Comparison of ENCODE assay signal across 22 cellular contexts in genomic region chr4:7839856-7840255, GRCh38.
"Had no signal": no experiment of that assay in that cellular context is flagged by ENCODE, and none has a peak within 500 bp of the region (broad histone marks: within the 10 kb centered on the region; RNA-seq: fewer than 3 reads in every experiment).

No MANE protein-coding gene starts in this region.

- ATAC-seq: activated CD4-positive, CD25-positive, alpha-beta regulatory T cell treated with anti-CD3 and anti-CD28 coated beads, Interleukin-2, amount 50 U/mL, for 24 hours; left ventricle myocardium superior; mucosa of descending colon; pancreas had no signal

- H3K9me3 ChIP-seq: esophagus squamous epithelium, mucosa of descending colon, pancreas, prostate gland, spleen, tibial nerve had no signal

- H3K27ac ChIP-seq: epithelial cell of prostate, esophagus squamous epithelium, pancreas, prostate gland, spleen, tibial nerve, VCaP had no signal

- DNase-seq: activated CD4-positive, alpha-beta T cell treated with anti-CD3 and anti-CD28 coated beads for 48 hours; activated CD4-positive, alpha-beta T cell treated with anti-CD3 and anti-CD28 coated beads, Interleukin-2, amount 50 U/mL, for 48 hours; activated CD8-positive, alpha-beta memory T cell treated with anti-CD3 and anti-CD28 coated beads for 24 hours; activated effector memory CD4-positive, alpha-beta T cell treated with anti-CD3 and anti-CD28 coated beads, Interleukin-2, amount 50 U/mL, for 16 hours; activated naive CD4-positive, alpha-beta T cell treated with anti-CD3 and anti-CD28 coated beads, Interleukin-2, amount 10 ng/mL, durations not matched to agents 7 days and 5 days; activated naive CD8-positive, alpha-beta T cell treated with anti-CD3 and anti-CD28 coated beads, Interleukin-2, amount 10 ng/mL, durations not matched to agents 7 days and 5 days; amygdala; dermis blood vessel endothelial cell; effector CD4-positive, alpha-beta T cell; esophagus squamous epithelium; left ventricle myocardium superior; mucosa of descending colon; pancreas; spleen; stimulated activated naive CD4-positive, alpha-beta T cell; T-helper 1 cell had no signal

- H3K4me3 Mint-ChIP-seq: activated naive CD4-positive, alpha-beta T cell treated with anti-CD3 and anti-CD28 coated beads, Interleukin-2, amount 10 ng/mL, durations not matched to agents 7 days and 5 days; activated naive CD8-positive, alpha-beta T cell treated with anti-CD3 and anti-CD28 coated beads, Interleukin-2, amount 10 ng/mL, durations not matched to agents 7 days and 5 days; central memory CD8-positive, alpha-beta T cell had no signal

- H3K27me3 ChIP-seq: esophagus squamous epithelium, pancreas, spleen, tibial nerve had no signal

- H3K27me3 Mint-ChIP-seq: activated naive CD4-positive, alpha-beta T cell treated with anti-CD3 and anti-CD28 coated beads, Interleukin-2, amount 10 ng/mL, durations not matched to agents 7 days and 5 days; activated naive CD8-positive, alpha-beta T cell treated with anti-CD3 and anti-CD28 coated beads, Interleukin-2, amount 10 ng/mL, durations not matched to agents 7 days and 5 days; central memory CD8-positive, alpha-beta T cell had no signal

- H3K9me3 Mint-ChIP-seq: activated naive CD4-positive, alpha-beta T cell treated with anti-CD3 and anti-CD28 coated beads, Interleukin-2, amount 10 ng/mL, durations not matched to agents 7 days and 5 days; activated naive CD8-positive, alpha-beta T cell treated with anti-CD3 and anti-CD28 coated beads, Interleukin-2, amount 10 ng/mL, durations not matched to agents 7 days and 5 days; central memory CD8-positive, alpha-beta T cell had no signal

- H3K36me3 ChIP-seq: prostate gland had no signal

- H3K4me3 ChIP-seq: esophagus squamous epithelium, mucosa of descending colon, pancreas, prostate gland, spleen, tibial nerve had no signal

- H3K4me1 ChIP-seq: pancreas, prostate gland had no signal

- H3K27ac Mint-ChIP-seq: activated naive CD4-positive, alpha-beta T cell treated with anti-CD3 and anti-CD28 coated beads, Interleukin-2, amount 10 ng/mL, durations not matched to agents 7 days and 5 days; activated naive CD8-positive, alpha-beta T cell treated with anti-CD3 and anti-CD28 coated beads, Interleukin-2, amount 10 ng/mL, durations not matched to agents 7 days and 5 days had no signal
